20 cellular contexts compared by ENCODE assay signal in genomic region chr9:123376218-123377071, GRCh38. TPM values are rescaled to one million over a fixed set of nuclear protein-coding genes. Genes with fewer than 3 reads are reported as not detected.
A peak's percentile ranks its signal among the peaks of the same experiment; 100 is the strongest.
DNase-seq lines count a peak whose midpoint lies in the region; ATAC-seq and TF ChIP-seq lines count a peak whose summit lies in the region.
"Had no signal": no experiment of that assay in that cellular context is flagged by ENCODE, and none has a peak within 500 bp of the region (broad histone marks: within the 10 kb centered on the region; RNA-seq: fewer than 3 reads in every experiment).

No MANE protein-coding gene starts in this region.

- ATAC-seq in HG02798 (IDR thresholded peaks at IDR 0.05; ENCODE audit: poor library complexity, unreplicated experiment) = no peak
- ATAC-seq: activated T-cell treated with anti-CD3 and anti-CD28 coated beads, Interleukin-2, amount 50 U/mL, for 72 hours; effector memory CD8-positive, alpha-beta T cell had no signal

- no peak overlapping the region for H2BK120ac ChIP-seq in neuronal stem cell (ENCODE audit: low read depth, low read length)

- peaks cover 4% of the 10 kb centered on the region for H3K4me1 Mint-ChIP-seq in endodermal cell

- WGBS in endodermal cell (ENCODE audit: insufficient coverage in 1 of 2, insufficient read length in 1 of 2), 2 experiments = 85 to 86% methylated on average over 19 to 24 of the region's 24 CpGs
- no CpG with 5 or more reads among the region's 24 CpGs for WGBS in neuronal stem cell (ENCODE audit: extremely low coverage in 2 of 2, insufficient read length in 2 of 2, insufficient replicate concordance in 1 of 2), 2 donors

- H3K27me3 ChIP-seq in endodermal cell (ENCODE audit: control insufficient read depth, insufficient read depth, low read length, poor library complexity, severe bottlenecking) (peaks cover 35% of the 10 kb centered on the region), neuronal stem cell (ENCODE audit: control insufficient read depth in 3 of 3, insufficient read depth in 3 of 3, low read depth in 1 of 3, low read length in 3 of 3) (no peaks in the 10 kb centered on the region)

- peaks cover 29% of the 10 kb centered on the region for H3K79me1 ChIP-seq in neuronal stem cell (ENCODE audit: low read depth, low read length)

- no peaks in the 10 kb centered on the region for H3K9me3 ChIP-seq in endodermal cell (ENCODE audit: control insufficient read depth, low read length)
- peaks cover 0 to 2% of the 10 kb centered on the region in 2 donors for H3K9me3 ChIP-seq in neuronal stem cell (replicated peaks in 1 of 2; ENCODE audit: control insufficient read depth in 2 of 2, insufficient read depth in 1 of 2, low read depth in 1 of 2, low read length in 2 of 2)

- H3K9ac ChIP-seq in endodermal cell (ENCODE audit: extremely low read depth, low read length, poor library complexity, severe bottlenecking) (no peak overlapping the region), neuronal stem cell (ENCODE audit: low read depth, low read length, poor library complexity) (no peak overlapping the region)

- H2BK12ac ChIP-seq in neuronal stem cell (ENCODE audit: low read length) = no peak overlapping the region

- peaks cover 7% of the 10 kb centered on the region for H3K4me1 ChIP-seq in endodermal cell (ENCODE audit: control insufficient read depth, insufficient read depth, low read length)
- H3K4me1 ChIP-seq in neuronal stem cell (ENCODE audit: control insufficient read depth in 2 of 2, insufficient read depth in 1 of 2, low read depth in 1 of 2, low read length in 2 of 2) = peaks cover 22 to 42% of the 10 kb centered on the region in 2 donors

- H3K27ac ChIP-seq in endodermal cell (ENCODE audit: low read depth, low read length) (peak overlapping the region; percentile 68), neuronal stem cell (replicated peaks; ENCODE audit: low read length) (no peak overlapping the region)

- H3K4me3 ChIP-seq in endodermal cell (ENCODE audit: low read length) = no peak overlapping the region
- no peak overlapping the region for H3K4me3 ChIP-seq in neuronal stem cell (ENCODE audit: low read length in 2 of 2)

- H2BK15ac ChIP-seq in neuronal stem cell (ENCODE audit: low read length) = no peak overlapping the region

- no peak overlapping the region for H3K27ac Mint-ChIP-seq in endodermal cell
- H3K27ac Mint-ChIP-seq: activated B cell treated with CpG ODN at 0.5 μM for 24 hours; activated CD8-positive, alpha-beta T cell treated with anti-CD3 and anti-CD28 coated beads, Interleukin-2, amount 10 ng/mL, durations not matched to agents 7 days and 5 days; activated naive CD8-positive, alpha-beta T cell; activated T-cell treated with anti-CD3 and anti-CD28 coated beads, Interleukin-2, amount 50 U/mL, for 72 hours; T-helper 1 cell treated with Interleukin-12 subunit alpha and Interleukin-12 subunit beta and Interleukin-4 antibody, amounts not matched to agents 30 μg/mL and 1 μg/mL, for 36 hours had no signal

- peak overlapping the region; percentile 86 for H2AK5ac ChIP-seq in neuronal stem cell (ENCODE audit: low read depth, low read length)

- TF ChIP-seq CTCF in GM20000 (IDR thresholded peaks at IDR 0.05; ENCODE audit: extremely low read depth, missing control alignments) = no peak
- no peak for TF ChIP-seq CTCF in endodermal cell (conservative IDR thresholded peaks at IDR 0.05)

- no peak overlapping the region for H4K8ac ChIP-seq in neuronal stem cell (ENCODE audit: low read depth, low read length)

- H4K91ac ChIP-seq in neuronal stem cell (ENCODE audit: low read depth, low read length, poor library complexity) = no peak overlapping the region

- H3K4me2 ChIP-seq in neuronal stem cell (ENCODE audit: insufficient read depth, low read length, poor library complexity, severe bottlenecking) = no peak overlapping the region

- H3K27me3 Mint-ChIP-seq in endodermal cell (ENCODE audit: insufficient read depth) = peaks cover 33% of the 10 kb centered on the region

- no peaks in the 10 kb centered on the region for H3K36me3 Mint-ChIP-seq in endodermal cell (ENCODE audit: low read depth)
- H3K36me3 Mint-ChIP-seq: activated naive CD8-positive, alpha-beta T cell had no signal

- H2AFZ ChIP-seq in neuronal stem cell (ENCODE audit: low read length) = no peak overlapping the region

- peak overlapping the region; percentile 66 for H3K23ac ChIP-seq in neuronal stem cell (ENCODE audit: low read depth, low read length, poor library complexity)

- H3K18ac ChIP-seq in neuronal stem cell (ENCODE audit: low read length) = peak overlapping the region; percentile 42

- peak; percentile 32 for DNase-seq in GM20000 (ENCODE audit: low spot score)
- DNase-seq in NCI-H345 treated with DMSO at 0.1 percent for 48 hours (lab: John Stamatoyannopoulos, UW; ENCODE audit: unreplicated experiment) = peak; percentile 63
- no peak for DNase-seq in endodermal cell
- no peak for DNase-seq in neuronal stem cell (ENCODE audit: low spot score)
- DNase-seq in activated gamma-delta T cell (lab: John Stamatoyannopoulos, UW) = no peak
- no peak for DNase-seq in AML-193 (lab: John Stamatoyannopoulos, UW)
- DNase-seq: activated B cell treated with CpG ODN at 0.5 μM for 24 hours; activated CD8-positive, alpha-beta T cell treated with anti-CD3 and anti-CD28 coated beads, Interleukin-2, amount 10 ng/mL, durations not matched to agents 7 days and 5 days; activated T-cell treated with anti-CD3 and anti-CD28 coated beads, Interleukin-2, amount 50 U/mL, for 72 hours; effector memory CD8-positive, alpha-beta T cell; GF-D8; NK-92 treated with Interleukin-12 subunit alpha and Interleukin-12 subunit beta, amount 100 ng/mL, for 24 hours; occipital lobe; stimulated activated CD4-positive, alpha-beta T cell treated with anti-CD3 and anti-CD28 coated beads, Interleukin-2, amount 100 ng/mL, for 24 hours had no signal

- peak overlapping the region; percentile 97 for H2BK5ac ChIP-seq in neuronal stem cell (ENCODE audit: low read length)

- H3K36me3 ChIP-seq in endodermal cell (ENCODE audit: control insufficient read depth, insufficient read depth, low read length) = no peaks in the 10 kb centered on the region
- H3K36me3 ChIP-seq in neuronal stem cell (replicated peaks in 1 of 2; ENCODE audit: control insufficient read depth in 2 of 2, insufficient read depth in 2 of 2, low read length in 2 of 2) = peaks cover 38 to 81% of the 10 kb centered on the region in 2 donors

- H3K4me3 Mint-ChIP-seq in endodermal cell = no peak overlapping the region
- H3K4me3 Mint-ChIP-seq: activated B cell treated with CpG ODN at 0.5 μM for 24 hours; activated CD8-positive, alpha-beta T cell treated with anti-CD3 and anti-CD28 coated beads, Interleukin-2, amount 10 ng/mL, durations not matched to agents 7 days and 5 days; activated naive CD8-positive, alpha-beta T cell; activated T-cell treated with anti-CD3 and anti-CD28 coated beads, Interleukin-2, amount 50 U/mL, for 72 hours; effector memory CD8-positive, alpha-beta T cell; IgD-negative memory B cell; T-helper 1 cell treated with Interleukin-12 subunit alpha and Interleukin-12 subunit beta and Interleukin-4 antibody, amounts not matched to agents 30 μg/mL and 1 μg/mL, for 36 hours had no signal

- no peaks in the 10 kb centered on the region for H3K9me3 Mint-ChIP-seq in endodermal cell
- H3K9me3 Mint-ChIP-seq: activated B cell treated with CpG ODN at 0.5 μM for 24 hours; activated T-cell treated with anti-CD3 and anti-CD28 coated beads, Interleukin-2, amount 50 U/mL, for 72 hours; effector memory CD8-positive, alpha-beta T cell; T-helper 1 cell treated with Interleukin-12 subunit alpha and Interleukin-12 subunit beta and Interleukin-4 antibody, amounts not matched to agents 30 μg/mL and 1 μg/mL, for 36 hours had no signal

- no peak overlapping the region for H3K14ac ChIP-seq in neuronal stem cell (ENCODE audit: low read length)

- no peak overlapping the region for H3K4ac ChIP-seq in neuronal stem cell (ENCODE audit: low read length)

RNA-seq across cellular contexts. Expression of gene CRB2, which starts 20.4 kb away (rescaled TPM):
- total RNA-seq in endodermal cell = 1 to 10 TPM in 1 of 2 donors, under 1 TPM in 1; 0.75 to 2.0 TPM
- polyA plus RNA-seq in endodermal cell (2013, experiment 1 of 2) = 92.5 TPM
- polyA plus RNA-seq in endodermal cell (2013, experiment 2 of 2) = 79.0 TPM
- 41.7 TPM for polyA plus RNA-seq in neuronal stem cell (2013, experiment 1 of 2)
- polyA plus RNA-seq in neuronal stem cell (2013, experiment 2 of 2) = 41.7 TPM
- total RNA-seq: activated CD8-positive, alpha-beta T cell treated with anti-CD3 and anti-CD28 coated beads, Interleukin-2, amount 10 ng/mL, durations not matched to agents 7 days and 5 days; activated T-cell treated with anti-CD3 and anti-CD28 coated beads, Interleukin-2, amount 50 U/mL, for 72 hours; mesenteric fat pad had no signal
- polyA plus RNA-seq: IgD-negative memory B cell, keratinocyte had no signal

Comparison
In these comparisons a context has a peak if more than half of its experiments do, and no peak if none do; other contexts are left out.
1. DNase-seq: peak in GM20000 (single experiment) and NCI-H345 treated with DMSO at 0.1 percent for 48 hours (single experiment); none in endodermal cell (single experiment), neuronal stem cell (single experiment), activated gamma-delta T cell (single experiment) and AML-193 (0 of 2).